27 cellular contexts compared by ENCODE assay signal in the genomic region with DNA sequence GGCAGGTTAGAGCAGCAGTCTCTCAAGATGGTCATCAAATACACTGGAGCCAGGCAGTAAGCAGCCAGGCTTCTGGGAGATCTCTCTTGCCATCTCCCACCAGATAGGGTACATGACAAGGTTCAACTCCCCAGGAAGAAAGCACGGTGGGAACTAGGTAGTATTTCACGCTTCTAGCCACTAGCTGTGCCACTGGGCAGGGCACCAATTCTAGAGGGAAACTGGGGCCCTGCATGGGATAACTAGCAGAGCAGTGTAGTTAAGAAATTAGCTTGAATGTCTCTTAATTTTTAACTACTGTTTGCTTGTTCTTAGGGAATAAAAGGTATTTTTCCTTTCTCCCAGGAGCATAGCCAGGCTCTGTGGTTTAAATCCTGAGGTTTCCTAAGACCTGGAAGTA.
"Had no signal": no experiment of that assay in that cellular context is flagged by ENCODE, and none has a peak within 500 bp of the region (broad histone marks: within the 10 kb centered on the region; RNA-seq: fewer than 3 reads in every experiment).

No MANE protein-coding gene starts in this region.

- H3K4me1 Mint-ChIP-seq: activated naive CD8-positive, alpha-beta T cell treated with anti-CD3 and anti-CD28 coated beads, Interleukin-2, amount 50 U/mL, for 24 hours; brain; T-helper 17 cell; WTC11 had no signal

- H3K4me3 ChIP-seq: ascending aorta had no signal

- H3K9me3 ChIP-seq: ascending aorta had no signal

- ATAC-seq: activated CD8-positive, alpha-beta T cell treated with anti-CD3 and anti-CD28 coated beads, Interleukin-2, amount 10 ng/mL, durations not matched to agents 7 days and 5 days; activated naive CD4-positive, alpha-beta T cell treated with anti-CD3 and anti-CD28 coated beads, Interleukin-2, amount 50 U/mL, for 72 hours; activated naive CD8-positive, alpha-beta T cell treated with anti-CD3 and anti-CD28 coated beads, Interleukin-2, amount 50 U/mL, for 24 hours; activated T-cell treated with anti-CD3 and anti-CD28 coated beads, Interleukin-2, amount 50 U/mL, for 4 hours; T-helper 17 cell; WTC11 had no signal

- DNase-seq: activated CD4-positive, alpha-beta T cell treated with anti-CD3 and anti-CD28 coated beads for 48 hours; activated CD4-positive, alpha-beta T cell treated with anti-CD3 and anti-CD28 coated beads, Interleukin-2, amount 50 U/mL, for 4 hours; activated CD4-positive, CD25-positive, alpha-beta regulatory T cell treated with anti-CD3 and anti-CD28 coated beads, Interleukin-2, amount 50 U/mL, for 72 hours; activated CD8-positive, alpha-beta memory T cell treated with anti-CD3 and anti-CD28 coated beads, Interleukin-2, amount 50 U/mL, for 48 hours; activated CD8-positive, alpha-beta T cell treated with anti-CD3 and anti-CD28 coated beads, Interleukin-2, amount 10 ng/mL, durations not matched to agents 7 days and 5 days; activated effector memory CD4-positive, alpha-beta T cell treated with anti-CD3 and anti-CD28 coated beads, Interleukin-2, amount 50 U/mL, for 16 hours; activated naive CD4-positive, alpha-beta T cell treated with Interleukin-2 at 50 U/mL for 16 hours; activated naive CD8-positive, alpha-beta T cell treated with anti-CD3 and anti-CD28 coated beads, Interleukin-2, amount 50 U/mL, for 24 hours; activated T-cell treated with anti-CD3 and anti-CD28 coated beads, Interleukin-2, amount 50 U/mL, for 4 hours; amniotic stem cell; Karpas-422; MM.1S; NCI-H1105; NCI-H1436; NCI-H1694 treated with DMSO at 0.1 percent for 48 hours; NCI-H2029 treated with DMSO at 0.1 percent for 48 hours; NCI-H345; NCI-H510A; NCI-H526 treated with DMSO at 0.1 percent for 48 hours; NCI-H82; SIG-M5; T-helper 17 cell; T-helper 9 cell had no signal

- H3K36me3 ChIP-seq: ascending aorta had no signal

- H3K27ac Mint-ChIP-seq: activated CD8-positive, alpha-beta T cell treated with anti-CD3 and anti-CD28 coated beads, Interleukin-2, amount 10 ng/mL, durations not matched to agents 7 days and 5 days; activated naive CD4-positive, alpha-beta T cell treated with anti-CD3 and anti-CD28 coated beads, Interleukin-2, amount 50 U/mL, for 72 hours; activated naive CD8-positive, alpha-beta T cell treated with anti-CD3 and anti-CD28 coated beads, Interleukin-2, amount 50 U/mL, for 24 hours; WTC11 had no signal

- H3K4me3 Mint-ChIP-seq: activated CD8-positive, alpha-beta T cell treated with anti-CD3 and anti-CD28 coated beads, Interleukin-2, amount 10 ng/mL, durations not matched to agents 7 days and 5 days; activated naive CD8-positive, alpha-beta T cell treated with anti-CD3 and anti-CD28 coated beads, Interleukin-2, amount 50 U/mL, for 24 hours; activated T-cell treated with anti-CD3 and anti-CD28 coated beads, Interleukin-2, amount 50 U/mL, for 4 hours; brain; T-helper 17 cell; WTC11 had no signal

- H3K9me3 Mint-ChIP-seq: activated naive CD4-positive, alpha-beta T cell treated with anti-CD3 and anti-CD28 coated beads, Interleukin-2, amount 50 U/mL, for 72 hours; activated naive CD8-positive, alpha-beta T cell treated with anti-CD3 and anti-CD28 coated beads, Interleukin-2, amount 50 U/mL, for 24 hours; activated T-cell treated with anti-CD3 and anti-CD28 coated beads, Interleukin-2, amount 50 U/mL, for 4 hours had no signal

- H3K36me3 Mint-ChIP-seq: activated naive CD4-positive, alpha-beta T cell treated with anti-CD3 and anti-CD28 coated beads, Interleukin-2, amount 50 U/mL, for 72 hours; brain; WTC11 had no signal

- H3K27me3 ChIP-seq: ascending aorta had no signal
